ENCODE assay signal across 9 cellular contexts in genomic region chr1:37763791-37764741, GRCh38. TPM values are rescaled to one million over a fixed set of nuclear protein-coding genes. Genes with fewer than 3 reads are reported as not detected.
DNase-seq lines count a peak whose midpoint lies in the region; ATAC-seq and TF ChIP-seq lines count a peak whose summit lies in the region.
"Had no signal": no experiment of that assay in that cellular context is flagged by ENCODE, and none has a peak within 500 bp of the region (broad histone marks: within the 10 kb centered on the region; RNA-seq: fewer than 3 reads in every experiment).

No MANE protein-coding gene starts in this region.

- no peaks in the 10 kb centered on the region for H3K4me1 ChIP-seq in mesendoderm (ENCODE audit: control insufficient read depth, low read depth, low read length)

- H3K27me3 ChIP-seq in mesendoderm (ENCODE audit: insufficient read depth, low read length, poor library complexity) = peaks cover 35% of the 10 kb centered on the region

- no peaks in the 10 kb centered on the region for H3K79me1 ChIP-seq in mesendoderm (ENCODE audit: low read length)

- H3K9ac ChIP-seq in mesendoderm (ENCODE audit: low read length) = no peak overlapping the region

- ATAC-seq in GM19463 (IDR thresholded peaks at IDR 0.05; ENCODE audit: unreplicated experiment) = no peak
- no peak for ATAC-seq in HG02642 (IDR thresholded peaks at IDR 0.05; ENCODE audit: poor library complexity, unreplicated experiment)

- no peak overlapping the region for H3K4me2 ChIP-seq in mesendoderm (ENCODE audit: low read length)

- H4K5ac ChIP-seq in mesendoderm (ENCODE audit: low read length) = no peak overlapping the region

- H3K27ac ChIP-seq in mesendoderm (ENCODE audit: low read depth, low read length) = no peak overlapping the region

- no peak overlapping the region for H3K18ac ChIP-seq in mesendoderm (ENCODE audit: low read length)

- no peaks in the 10 kb centered on the region for H3K79me2 ChIP-seq in mesendoderm (ENCODE audit: control insufficient read depth, insufficient read depth, low read length)

- H3K4me3 ChIP-seq in astrocyte of the spinal cord (ENCODE audit: low read depth, low read length) = no peak overlapping the region
- no peak overlapping the region for H3K4me3 ChIP-seq in mesendoderm (ENCODE audit: low read length)

- DNase-seq in GM19238 (ENCODE audit: insufficient read length, low spot score) = peak; percentile 37
- DNase-seq in NCI-H226 = peak; percentile 20
- DNase-seq in astrocyte of the spinal cord (ENCODE audit: low read depth, low spot score) = peak; percentile 24
- peak; percentile 74 for DNase-seq in mesendoderm
- DNase-seq in NCI-H524 (lab: John Stamatoyannopoulos, UW) = no peak
- DNase-seq in NCI-H187 (lab: John Stamatoyannopoulos, UW) = no peak

- no peak for TF ChIP-seq CTCF in astrocyte of the spinal cord (IDR thresholded peaks at IDR 0.05; ENCODE audit: low read depth, low read length)

- no peak overlapping the region for H3K4ac ChIP-seq in mesendoderm (ENCODE audit: low read depth, low read length)

- in situ Hi-C loops in astrocyte of the spinal cord (cut with HindIII; ENCODE audit: low sequenced_read_pairs) = no loop called here

- H3K36me3 ChIP-seq in mesendoderm (ENCODE audit: control insufficient read depth, insufficient read depth, low read length) = no peaks in the 10 kb centered on the region

- no peak overlapping the region for H4K8ac ChIP-seq in mesendoderm (ENCODE audit: low read depth, low read length)

- H3K23ac ChIP-seq in mesendoderm (ENCODE audit: low read length) = no peak overlapping the region

- H2BK120ac ChIP-seq in mesendoderm (ENCODE audit: low read depth, low read length) = no peak overlapping the region

- H2AK5ac ChIP-seq in mesendoderm (ENCODE audit: low read length) = no peak overlapping the region

- WGBS in mesendoderm (ENCODE audit: extremely low coverage, insufficient coverage, low lambda C conversion rate) = no CpG with 5 or more reads among the region's 51 CpGs

- H3K56ac ChIP-seq in mesendoderm (ENCODE audit: low read length) = no peak overlapping the region

- no peak overlapping the region for H2BK15ac ChIP-seq in mesendoderm (replicated peaks; ENCODE audit: low read depth)

- no peak overlapping the region for H2BK5ac ChIP-seq in mesendoderm (ENCODE audit: low read length)

RNA-seq across cellular contexts. Expression of gene EPHA10, which starts 0.9 kb away (rescaled TPM):
- polyA plus RNA-seq in mesendoderm (2013, experiment 1 of 2) = 0.07 TPM
- polyA plus RNA-seq in mesendoderm (2013, experiment 2 of 2) = 0.11 TPM
- polyA plus RNA-seq: IgD-negative memory B cell had no signal

RNA-seq across cellular contexts. Expression of gene MANEAL, which starts 29.6 kb away (rescaled TPM):
- polyA plus RNA-seq in mesendoderm (2013, experiment 1 of 2) = 9.1 TPM
- 9.3 TPM for polyA plus RNA-seq in mesendoderm (2013, experiment 2 of 2)

RNA-seq across cellular contexts. Expression of gene C1orf122, which starts 43.5 kb away (rescaled TPM):
- polyA plus RNA-seq in mesendoderm (2013, experiment 1 of 2) = 44.9 TPM
- polyA plus RNA-seq in mesendoderm (2013, experiment 2 of 2) = 42.7 TPM

RNA-seq across cellular contexts. Expression of gene YRDC, which starts 43.9 kb away (rescaled TPM):
- 35.2 TPM for polyA plus RNA-seq in mesendoderm (2013, experiment 1 of 2)
- 36.1 TPM for polyA plus RNA-seq in mesendoderm (2013, experiment 2 of 2)

Comparison
In these comparisons a context has a peak if more than half of its experiments do, and no peak if none do; other contexts are left out.
1. DNase-seq: peak in GM19238 (single experiment), NCI-H226 (single experiment), astrocyte of the spinal cord (single experiment) and mesendoderm (single experiment); none in NCI-H524 (0 of 2) and NCI-H187 (0 of 2).